ENCODE assay signal across 22 cellular contexts in the genomic region with DNA sequence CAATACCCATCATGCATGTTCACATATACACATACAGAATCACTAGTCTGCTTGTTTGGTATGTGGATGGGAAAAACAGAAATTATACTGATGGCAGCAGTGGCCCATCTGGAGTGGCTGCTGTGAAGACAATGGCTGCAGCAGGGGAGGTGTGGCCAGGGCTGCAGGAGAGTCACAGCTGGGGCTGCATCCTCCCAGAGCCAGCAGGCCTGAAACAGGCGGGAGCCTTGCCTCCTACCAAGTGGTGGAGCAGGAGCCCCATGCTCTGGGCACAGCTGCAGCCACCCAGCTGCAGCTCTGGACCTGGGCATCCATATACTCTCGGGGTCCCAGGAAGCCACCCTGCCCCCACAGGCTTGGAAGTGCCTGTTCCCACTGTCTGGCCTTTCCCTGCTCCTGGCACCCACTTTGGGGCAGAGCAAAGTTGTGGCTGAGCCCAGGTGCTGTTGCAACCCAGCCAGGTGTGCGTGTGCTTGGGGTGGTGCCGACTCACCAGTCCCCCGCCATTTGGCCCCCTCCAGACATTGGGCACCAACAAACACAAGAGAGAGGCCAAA.
"Had no signal": no experiment of that assay in that cellular context is flagged by ENCODE, and none has a peak within 500 bp of the region (broad histone marks: within the 10 kb centered on the region; RNA-seq: fewer than 3 reads in every experiment).

No MANE protein-coding gene starts in this region.

- H3K27me3 ChIP-seq: ascending aorta, body of pancreas, SJCRH30 had no signal

- H3K9ac ChIP-seq: SK-N-SH had no signal

- H3K4me3 ChIP-seq: ascending aorta, body of pancreas, SJCRH30 had no signal

- H3K36me3 Mint-ChIP-seq: activated naive CD4-positive, alpha-beta T cell treated with anti-CD3 and anti-CD28 coated beads, Interleukin-2, amount 50 U/mL, for 24 hours had no signal

- H3K27ac ChIP-seq: ascending aorta, body of pancreas, SJCRH30, WERI-Rb-1 had no signal

- ATAC-seq: activated CD4-positive, CD25-positive, alpha-beta regulatory T cell treated with anti-CD3 and anti-CD28 coated beads, Interleukin-2, amount 50 U/mL, for 24 hours; activated CD8-positive, alpha-beta T cell treated with anti-CD3 and anti-CD28 coated beads, Interleukin-2, amount 10 ng/mL, durations not matched to agents 7 days and 5 days; body of pancreas; Right ventricle myocardium inferior had no signal

- H3K27me3 Mint-ChIP-seq: activated naive CD4-positive, alpha-beta T cell treated with anti-CD3 and anti-CD28 coated beads, Interleukin-2, amount 50 U/mL, for 24 hours had no signal

- DNase-seq: activated CD4-positive, alpha-beta T cell treated with anti-CD3 and anti-CD28 coated beads for 4 hours; activated CD8-positive, alpha-beta memory T cell treated with anti-CD3 and anti-CD28 coated beads, Interleukin-2, amount 50 U/mL, for 48 hours; activated CD8-positive, alpha-beta T cell treated with anti-CD3 and anti-CD28 coated beads, Interleukin-2, amount 10 ng/mL, durations not matched to agents 7 days and 5 days; activated effector memory CD4-positive, alpha-beta T cell treated with Interleukin-2 at 50 U/mL for 16 hours; activated naive CD4-positive, alpha-beta T cell; activated T-cell treated with anti-CD3 and anti-CD28 coated beads, Interleukin-2, amount 50 U/mL, for 1 hour; body of pancreas; central memory CD4-positive, alpha-beta T cell; Kasumi-1; KBM-7; NCI-H1930; NCI-H2107; NCI-H446; NCI-H82; SJCRH30; SK-N-SH; T-helper 1 cell; WERI-Rb-1 had no signal

- H3K9me3 ChIP-seq: ascending aorta, body of pancreas, SJCRH30, SK-N-SH had no signal

- H3K4me1 Mint-ChIP-seq: activated naive CD4-positive, alpha-beta T cell treated with anti-CD3 and anti-CD28 coated beads, Interleukin-2, amount 50 U/mL, for 24 hours had no signal

- H3K36me3 ChIP-seq: ascending aorta, SJCRH30, WERI-Rb-1 had no signal

- H3K27ac Mint-ChIP-seq: activated CD8-positive, alpha-beta T cell treated with anti-CD3 and anti-CD28 coated beads, Interleukin-2, amount 10 ng/mL, durations not matched to agents 7 days and 5 days; activated naive CD4-positive, alpha-beta T cell treated with anti-CD3 and anti-CD28 coated beads, Interleukin-2, amount 50 U/mL, for 24 hours had no signal

- H3K4me1 ChIP-seq: ascending aorta, body of pancreas, SJCRH30 had no signal

- H3K4me3 Mint-ChIP-seq: activated CD8-positive, alpha-beta T cell treated with anti-CD3 and anti-CD28 coated beads, Interleukin-2, amount 10 ng/mL, durations not matched to agents 7 days and 5 days; activated naive CD4-positive, alpha-beta T cell treated with anti-CD3 and anti-CD28 coated beads, Interleukin-2, amount 50 U/mL, for 24 hours had no signal

- H3K9me3 Mint-ChIP-seq: activated naive CD4-positive, alpha-beta T cell treated with anti-CD3 and anti-CD28 coated beads, Interleukin-2, amount 50 U/mL, for 24 hours had no signal

- H3K4me2 ChIP-seq: SK-N-SH had no signal
